In genomic region chr3:37993811-37994638, GRCh38 we compare ENCODE assay signal across 1 cellular context.
TF ChIP-seq lines count a peak whose summit lies in the region.

No MANE protein-coding gene starts in this region.

TF ChIP-seq in IMR-90, 13 proteins besides CTCF, POLR2A, EP300 and RAD21 (continued from another document):
- TF ChIP-seq FOS (IDR thresholded peaks at IDR 0.05; ENCODE audit: low read depth, low read length) (no peak), MAZ (IDR thresholded peaks at IDR 0.05; ENCODE audit: borderline replicate concordance, low read depth, low read length) (peak; percentile 53; the same call in 1 of the 2 replicates), CEBPB (IDR thresholded peaks at IDR 0.05; ENCODE audit: low read depth, low read length) (peak; percentile 52; the same call in 1 of the 2 replicates), BHLHE40 (IDR thresholded peaks at IDR 0.05; ENCODE audit: low read depth, low read length) (peak; percentile 25; the same call in 1 of the 2 replicates)
